In genomic region chr6:163711615-163712568, GRCh38 we compare ENCODE assay signal across 9 cellular contexts.
DNase-seq lines count a peak whose midpoint lies in the region; ATAC-seq and TF ChIP-seq lines count a peak whose summit lies in the region.
"Had no signal": no experiment of that assay in that cellular context is flagged by ENCODE, and none has a peak within 500 bp of the region (broad histone marks: within the 10 kb centered on the region; RNA-seq: fewer than 3 reads in every experiment).

No MANE protein-coding gene starts in this region.

- POLR2A ChIA-PET in activated CD8-positive, alpha-beta T cell treated with anti-CD3 and anti-CD28 coated beads for 36 hours (lab: Charles Lee), result interaction anchor here (0.9 kb wide), 1 partner anchor 31 kb away, joined by 3 read pairs; no protein-coding TSS in a partner anchor

- peaks cover 2% of the 10 kb centered on the region for H3K27me3 Mint-ChIP-seq in activated CD8-positive, alpha-beta T cell treated with anti-CD3 and anti-CD28 coated beads for 36 hours

- TF ChIP-seq CTCF in activated CD8-positive, alpha-beta T cell treated with anti-CD3 and anti-CD28 coated beads for 36 hours (IDR thresholded peaks at IDR 0.05), result no peak
- peak in 1 of 3 experiments; percentile 15 for TF ChIP-seq CTCF in vagina (IDR thresholded peaks at IDR 0.05)

- H3K27ac Mint-ChIP-seq in activated CD8-positive, alpha-beta T cell treated with anti-CD3 and anti-CD28 coated beads for 36 hours, result no peak overlapping the region

- no peaks in the 10 kb centered on the region for H3K9me3 Mint-ChIP-seq in activated CD8-positive, alpha-beta T cell treated with anti-CD3 and anti-CD28 coated beads for 36 hours

- CTCF ChIA-PET in activated CD8-positive, alpha-beta T cell treated with anti-CD3 and anti-CD28 coated beads for 36 hours (lab: Charles Lee), result interaction anchor here (1.3 kb wide), 1 partner anchor 9 kb away, joined by 3 read pairs; no protein-coding TSS in a partner anchor

- H3K9me3 ChIP-seq in vagina, result no peaks in the 10 kb centered on the region

- intact Hi-C loops in activated CD8-positive, alpha-beta T cell treated with anti-CD3 and anti-CD28 coated beads for 36 hours (cut with micrococcal nuclease), result no loop called here
- intact Hi-C loops in vagina (cut with DNase I), result no loop called here

- no peaks in the 10 kb centered on the region for H3K36me3 ChIP-seq in vagina

- peaks cover 42% of the 10 kb centered on the region for H3K4me1 ChIP-seq in vagina

- peak overlapping the region; percentile 82 for H3K27ac ChIP-seq in vagina
- H3K27ac ChIP-seq: SK-N-MC had no signal

- H3K27me3 ChIP-seq in vagina, result no peaks in the 10 kb centered on the region

- H3K4me1 Mint-ChIP-seq in activated CD8-positive, alpha-beta T cell treated with anti-CD3 and anti-CD28 coated beads for 36 hours (ENCODE audit: low read depth), result peaks cover 2% of the 10 kb centered on the region

- no peak for TF ChIP-seq POLR2A in vagina (IDR thresholded peaks at IDR 0.05)

- peak; percentile 4 for DNase-seq in activated CD8-positive, alpha-beta T cell treated with anti-CD3 and anti-CD28 coated beads for 36 hours
- no peak for DNase-seq in left lobe of liver (ENCODE audit: low spot score)
- peak in 1 of 2 donors; percentile 93 for DNase-seq in vagina (ENCODE audit: extremely low spot score in 2 of 2)
- DNase-seq in HCEC 1CT, result no peak
- no peak for DNase-seq in NCI-H446 treated with DMSO at 0.1 percent for 48 hours (lab: John Stamatoyannopoulos, UW)
- DNase-seq in stimulated activated CD4-positive, alpha-beta T cell treated with anti-CD3 and anti-CD28 coated beads, Interleukin-2, amount 100 ng/mL, for 48 hours, result no peak

- ATAC-seq in GM19035 (IDR thresholded peaks at IDR 0.05; ENCODE audit: unreplicated experiment) (peak; percentile 17), HG03175 (IDR thresholded peaks at IDR 0.05; ENCODE audit: unreplicated experiment) (peak; percentile 41), left lobe of liver (peak; percentile 67)
- peak; percentile 24 for ATAC-seq in activated CD8-positive, alpha-beta T cell treated with anti-CD3 and anti-CD28 coated beads for 36 hours

- no peaks in the 10 kb centered on the region for H3K36me3 Mint-ChIP-seq in activated CD8-positive, alpha-beta T cell treated with anti-CD3 and anti-CD28 coated beads for 36 hours (ENCODE audit: low read depth)

- H3K4me3 Mint-ChIP-seq in activated CD8-positive, alpha-beta T cell treated with anti-CD3 and anti-CD28 coated beads for 36 hours, result no peak overlapping the region

- no peak overlapping the region for H3K4me3 ChIP-seq in vagina
- H3K4me3 ChIP-seq: SK-N-MC had no signal

Comparison
In these comparisons a context has a peak if more than half of its experiments do, and no peak if none do; other contexts are left out.
1. ATAC-seq: peak in every context shown above with its lines; median percentile 67 in left lobe of liver; 41 in HG03175; 24 in activated CD8-positive, alpha-beta T cell treated with anti-CD3 and anti-CD28 coated beads for 36 hours; 17 in GM19035.